Comparison of ENCODE assay signal across 1 cellular context in the genomic region with DNA sequence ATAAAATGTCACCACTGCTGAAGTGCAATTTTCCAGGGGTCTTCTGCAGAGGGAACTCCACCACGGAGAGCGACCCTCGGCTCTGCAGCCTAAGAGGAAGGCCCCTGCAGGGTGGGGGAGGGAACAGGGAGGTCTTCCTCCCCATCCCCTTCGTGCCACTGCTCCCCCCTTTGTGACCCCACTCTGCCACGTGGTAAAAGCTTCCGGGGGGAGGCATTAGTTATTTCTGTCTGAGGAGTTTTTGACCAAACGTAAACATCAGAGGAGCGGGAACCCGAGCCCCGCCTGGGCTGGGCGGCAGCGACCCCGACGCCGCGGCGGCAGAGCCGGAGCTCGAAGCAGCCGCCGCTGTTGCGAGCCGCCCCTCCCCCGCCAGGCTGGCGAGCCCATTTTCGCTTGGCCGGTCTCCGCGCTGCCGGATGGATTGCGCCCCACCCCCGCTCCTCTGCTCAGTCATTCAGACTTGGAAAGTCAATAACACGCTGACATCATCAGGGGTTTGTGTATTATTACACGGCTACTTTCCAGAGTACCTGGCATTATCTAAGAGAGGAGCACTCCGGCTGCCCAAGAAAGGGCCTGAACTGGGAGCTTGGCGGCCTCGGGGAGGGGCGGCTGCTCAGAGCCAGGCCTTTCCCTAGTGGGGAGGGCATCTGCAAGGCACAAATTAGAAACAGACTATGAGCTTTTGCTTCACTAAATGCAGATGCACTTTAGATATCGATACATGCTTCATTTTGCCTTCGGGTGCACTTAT.
TF ChIP-seq lines count a peak whose summit lies in the region.

No MANE protein-coding gene starts in this region.

TF ChIP-seq in HepG2, 621 proteins besides CTCF, POLR2A, EP300 and RAD21 (continued from another document and continues in another):
- peak; percentile 70 for TF ChIP-seq DRAP1 (CRISPR knock-in tag; IDR thresholded peaks at IDR 0.05)
- TF ChIP-seq ZBTB7A (CRISPR knock-in tag; IDR thresholded peaks at IDR 0.05), result peak; percentile 49; the same call in 1 of the 2 replicates
- peak; percentile 82; the same call in 1 of the 2 replicates for TF ChIP-seq MTF2 (CRISPR knock-in tag; IDR thresholded peaks at IDR 0.05; ENCODE audit: borderline replicate concordance)
- TF ChIP-seq FOXK1 (CRISPR knock-in tag; IDR thresholded peaks at IDR 0.05; ENCODE audit: borderline replicate concordance, low read depth), result peak; percentile 98
- TF ChIP-seq KDM2A (CRISPR knock-in tag; IDR thresholded peaks at IDR 0.05; ENCODE audit: borderline replicate concordance, low read depth), result peak; percentile 96
- TF ChIP-seq HNRNPUL1 (IDR thresholded peaks at IDR 0.05; ENCODE audit: low read depth, low read length), result 0 out of 2 replicates have a peak, but pooled peaks have one; percentile 27
- peak; percentile 32 for TF ChIP-seq POLR2AphosphoS5 (IDR thresholded peaks at IDR 0.05; ENCODE audit: low read depth, low read length)
- no peak for TF ChIP-seq ZBTB10 (CRISPR knock-in tag; IDR thresholded peaks at IDR 0.05; ENCODE audit: borderline replicate concordance)
- 0 out of 2 replicates have a peak, but pooled peaks have one; percentile 37 for TF ChIP-seq ZSCAN30 (CRISPR knock-in tag; IDR thresholded peaks at IDR 0.05)
- TF ChIP-seq ETV5 (CRISPR knock-in tag; IDR thresholded peaks at IDR 0.05; ENCODE audit: borderline replicate concordance), result peak; percentile 95
- peak; percentile 92; the same call in 1 of the 2 replicates for TF ChIP-seq ARNT2 (CRISPR knock-in tag; IDR thresholded peaks at IDR 0.05; ENCODE audit: low read depth)
- TF ChIP-seq ZNF432 (CRISPR knock-in tag; IDR thresholded peaks at IDR 0.05; ENCODE audit: borderline replicate concordance), result no peak
- TF ChIP-seq RAD51 (IDR thresholded peaks at IDR 0.05; ENCODE audit: borderline replicate concordance), result no peak
- no peak for TF ChIP-seq ZNF496 (CRISPR knock-in tag; IDR thresholded peaks at IDR 0.05; ENCODE audit: insufficient replicate concordance)
- TF ChIP-seq ZNF441 (CRISPR knock-in tag; IDR thresholded peaks at IDR 0.05; ENCODE audit: borderline replicate concordance), result peak; percentile 78; the same call in 1 of the 2 replicates
- peak; percentile 88; the same call in 1 of the 2 replicates for TF ChIP-seq ZNF639 (CRISPR knock-in tag; conservative IDR thresholded peaks at IDR 0.05)
- TF ChIP-seq ZNF430 (CRISPR knock-in tag; IDR thresholded peaks at IDR 0.05), result no peak
- TF ChIP-seq CSRNP1 (CRISPR knock-in tag; IDR thresholded peaks at IDR 0.05), result peak; percentile 59; the same call in 1 of the 2 replicates
- TF ChIP-seq CC2D1A (CRISPR knock-in tag; IDR thresholded peaks at IDR 0.05), result 0 out of 2 replicates have a peak, but pooled peaks have one; percentile 67
- no peak for TF ChIP-seq ATF5 (CRISPR knock-in tag; IDR thresholded peaks at IDR 0.05; ENCODE audit: low read depth)
- TF ChIP-seq MAFG (CRISPR knock-in tag; IDR thresholded peaks at IDR 0.05), result 0 out of 2 replicates have a peak, but pooled peaks have one; percentile 46
- TF ChIP-seq MZF1 (CRISPR knock-in tag; IDR thresholded peaks at IDR 0.05; ENCODE audit: borderline replicate concordance), result no peak
- no peak for TF ChIP-seq TBP (CRISPR knock-in tag; IDR thresholded peaks at IDR 0.05)
- TF ChIP-seq RNF2 (conservative IDR thresholded peaks at IDR 0.05; ENCODE audit: low read depth), result no peak
- peak; percentile 84 for TF ChIP-seq CEBPG (CRISPR knock-in tag; IDR thresholded peaks at IDR 0.05)
- TF ChIP-seq ZIK1 (CRISPR knock-in tag; IDR thresholded peaks at IDR 0.05; ENCODE audit: borderline replicate concordance, low read depth), result no peak; the same call in 1 of the 2 replicates
- TF ChIP-seq SATB2 (CRISPR knock-in tag; IDR thresholded peaks at IDR 0.05), result no peak
- TF ChIP-seq, protein P1, sequence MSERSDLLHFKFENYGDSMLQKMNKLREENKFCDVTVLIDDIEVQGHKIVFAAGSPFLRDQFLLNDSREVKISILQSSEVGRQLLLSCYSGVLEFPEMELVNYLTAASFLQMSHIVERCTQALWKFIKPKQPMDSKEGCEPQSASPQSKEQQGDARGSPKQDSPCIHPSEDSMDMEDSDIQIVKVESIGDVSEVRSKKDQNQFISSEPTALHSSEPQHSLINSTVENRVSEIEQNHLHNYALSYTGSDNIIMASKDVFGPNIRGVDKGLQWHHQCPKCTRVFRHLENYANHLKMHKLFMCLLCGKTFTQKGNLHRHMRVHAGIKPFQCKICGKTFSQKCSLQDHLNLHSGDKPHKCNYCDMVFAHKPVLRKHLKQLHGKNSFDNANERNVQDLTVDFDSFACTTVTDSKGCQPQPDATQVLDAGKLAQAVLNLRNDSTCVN (CRISPR knock-in tag; IDR thresholded peaks at IDR 0.05; ENCODE audit: borderline replicate concordance), result 0 out of 2 replicates have a peak, but pooled peaks have one; percentile 52
- TF ChIP-seq, protein P2, sequence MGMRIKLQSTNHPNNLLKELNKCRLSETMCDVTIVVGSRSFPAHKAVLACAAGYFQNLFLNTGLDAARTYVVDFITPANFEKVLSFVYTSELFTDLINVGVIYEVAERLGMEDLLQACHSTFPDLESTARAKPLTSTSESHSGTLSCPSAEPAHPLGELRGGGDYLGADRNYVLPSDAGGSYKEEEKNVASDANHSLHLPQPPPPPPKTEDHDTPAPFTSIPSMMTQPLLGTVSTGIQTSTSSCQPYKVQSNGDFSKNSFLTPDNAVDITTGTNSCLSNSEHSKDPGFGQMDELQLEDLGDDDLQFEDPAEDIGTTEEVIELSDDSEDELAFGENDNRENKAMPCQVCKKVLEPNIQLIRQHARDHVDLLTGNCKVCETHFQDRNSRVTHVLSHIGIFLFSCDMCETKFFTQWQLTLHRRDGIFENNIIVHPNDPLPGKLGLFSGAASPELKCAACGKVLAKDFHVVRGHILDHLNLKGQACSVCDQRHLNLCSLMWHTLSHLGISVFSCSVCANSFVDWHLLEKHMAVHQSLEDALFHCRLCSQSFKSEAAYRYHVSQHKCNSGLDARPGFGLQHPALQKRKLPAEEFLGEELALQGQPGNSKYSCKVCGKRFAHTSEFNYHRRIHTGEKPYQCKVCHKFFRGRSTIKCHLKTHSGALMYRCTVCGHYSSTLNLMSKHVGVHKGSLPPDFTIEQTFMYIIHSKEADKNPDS (CRISPR knock-in tag; IDR thresholded peaks at IDR 0.05), result peak; percentile 97
- 0 out of 2 replicates have a peak, but pooled peaks have one; percentile 59 for TF ChIP-seq ZNF329 (CRISPR knock-in tag; IDR thresholded peaks at IDR 0.05; ENCODE audit: low read depth)
- no peak for TF ChIP-seq CBX1 (IDR thresholded peaks at IDR 0.05; ENCODE audit: low read depth)
- TF ChIP-seq SETDB1 (CRISPR knock-in tag; IDR thresholded peaks at IDR 0.05; ENCODE audit: borderline replicate concordance), result no peak
- TF ChIP-seq NCOA5 (CRISPR knock-in tag; IDR thresholded peaks at IDR 0.05), result no peak
- peak; percentile 92 for TF ChIP-seq CBFB (CRISPR knock-in tag; IDR thresholded peaks at IDR 0.05)
- TF ChIP-seq ZBTB1 (CRISPR knock-in tag; IDR thresholded peaks at IDR 0.05; ENCODE audit: borderline replicate concordance), result no peak
- TF ChIP-seq TEAD2 (CRISPR knock-in tag; IDR thresholded peaks at IDR 0.05), result no peak
- TF ChIP-seq ARID4A (CRISPR knock-in tag; IDR thresholded peaks at IDR 0.05; ENCODE audit: borderline replicate concordance), result peak; percentile 87; the same call in 1 of the 2 replicates
- no peak for TF ChIP-seq XBP1 (CRISPR knock-in tag; IDR thresholded peaks at IDR 0.05)
- TF ChIP-seq, protein P3, sequence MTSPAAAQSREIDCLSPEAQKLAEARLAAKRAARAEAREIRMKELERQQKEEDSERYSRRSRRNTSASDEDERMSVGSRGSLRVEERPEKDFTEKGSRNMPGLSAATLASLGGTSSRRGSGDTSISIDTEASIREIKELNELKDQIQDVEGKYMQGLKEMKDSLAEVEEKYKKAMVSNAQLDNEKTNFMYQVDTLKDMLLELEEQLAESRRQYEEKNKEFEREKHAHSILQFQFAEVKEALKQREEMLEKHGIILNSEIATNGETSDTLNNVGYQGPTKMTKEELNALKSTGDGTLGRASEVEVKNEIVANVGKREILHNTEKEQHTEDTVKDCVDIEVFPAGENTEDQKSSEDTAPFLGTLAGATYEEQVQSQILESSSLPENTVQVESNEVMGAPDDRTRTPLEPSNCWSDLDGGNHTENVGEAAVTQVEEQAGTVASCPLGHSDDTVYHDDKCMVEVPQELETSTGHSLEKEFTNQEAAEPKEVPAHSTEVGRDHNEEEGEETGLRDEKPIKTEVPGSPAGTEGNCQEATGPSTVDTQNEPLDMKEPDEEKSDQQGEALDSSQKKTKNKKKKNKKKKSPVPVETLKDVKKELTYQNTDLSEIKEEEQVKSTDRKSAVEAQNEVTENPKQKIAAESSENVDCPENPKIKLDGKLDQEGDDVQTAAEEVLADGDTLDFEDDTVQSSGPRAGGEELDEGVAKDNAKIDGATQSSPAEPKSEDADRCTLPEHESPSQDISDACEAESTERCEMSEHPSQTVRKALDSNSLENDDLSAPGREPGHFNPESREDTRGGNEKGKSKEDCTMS (CRISPR knock-in tag; conservative IDR thresholded peaks at IDR 0.05), result no peak
- peak; percentile 90 for TF ChIP-seq ATF7 (IDR thresholded peaks at IDR 0.05)
- TF ChIP-seq ATF7 (CRISPR knock-in tag; IDR thresholded peaks at IDR 0.05), result peak; percentile 100
- peak; percentile 91 for TF ChIP-seq ZNF331 (CRISPR knock-in tag; IDR thresholded peaks at IDR 0.05)
- TF ChIP-seq KLF16 (CRISPR knock-in tag; IDR thresholded peaks at IDR 0.05), result peak in 1 of 2 experiments; percentile 98; a peak in 2 of 4 replicates
